Comparison of ENCODE assay signal across 37 cellular contexts in the genomic region with DNA sequence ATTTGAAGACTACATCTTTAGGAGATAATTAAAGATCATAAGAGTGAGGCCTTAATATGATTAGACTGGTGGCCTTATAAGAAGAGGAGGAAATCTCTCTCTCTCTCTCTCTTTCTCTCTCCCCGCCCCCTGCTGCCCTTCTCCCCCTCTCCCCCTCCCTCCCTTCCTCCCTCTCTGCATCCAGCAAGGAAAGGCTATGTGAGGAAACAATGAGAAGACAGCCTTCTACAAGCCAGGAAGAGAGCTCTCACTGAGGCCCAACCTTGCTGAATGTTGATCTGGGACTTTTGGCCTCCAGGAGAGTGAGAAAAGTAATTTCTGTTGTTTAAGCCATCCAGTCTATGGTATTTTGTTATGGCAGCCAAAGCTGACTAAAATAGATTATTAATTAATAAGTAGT. TPM values are rescaled to one million over a fixed set of nuclear protein-coding genes. Genes with fewer than 3 reads are reported as not detected.
"Had no signal": no experiment of that assay in that cellular context is flagged by ENCODE, and none has a peak within 500 bp of the region (broad histone marks: within the 10 kb centered on the region; RNA-seq: fewer than 3 reads in every experiment).

No MANE protein-coding gene starts in this region.

- H3K27ac ChIP-seq: dorsolateral prefrontal cortex, epithelial cell of prostate, foreskin keratinocyte, gastroesophageal sphincter, heart left ventricle, hepatocyte, left ventricle myocardium inferior, prostate gland, right atrium auricular region, suprapubic skin, transverse colon, upper lobe of right lung, uterus had no signal

- H3K27ac Mint-ChIP-seq: immature natural killer cell; memory B cell; mesothelial cell of epicardium; natural killer cell treated with Interleukin-12 subunit alpha and Interleukin-12 subunit beta and Interleukin-15 and Interleukin-18, amount 100 ng/mL, for 72 hours; stimulated activated naive CD8-positive, alpha-beta T cell treated with anti-CD3 and anti-CD28 coated beads, Interleukin-15, amount 100 ng/mL, for 72 hours had no signal

- H3K4me1 Mint-ChIP-seq: immature natural killer cell; memory B cell; mesothelial cell of epicardium; naive B cell; stimulated activated naive CD8-positive, alpha-beta T cell treated with anti-CD3 and anti-CD28 coated beads, Interleukin-15, amount 100 ng/mL, for 72 hours had no signal

- H3K36me3 ChIP-seq: gastroesophageal sphincter, heart left ventricle, left ventricle myocardium inferior, prostate gland, right atrium auricular region, suprapubic skin, transverse colon, upper lobe of right lung, uterus had no signal

- DNase-seq: dorsolateral prefrontal cortex; effector CD4-positive, alpha-beta T cell; foreskin keratinocyte; heart left ventricle; immature natural killer cell; islet precursor cell; kidney glomerular epithelial cell; left colon; left ventricle myocardium inferior; mucosa of descending colon; naive B cell; nucleus accumbens; stimulated activated CD4-positive, alpha-beta T cell treated with anti-CD3 and anti-CD28 coated beads, Interleukin-12 subunit alpha, Interleukin-12 subunit beta, amount 100 ng/mL, for 4 hours; stimulated activated CD4-positive, alpha-beta T cell treated with anti-CD3 and anti-CD28 coated beads, Interleukin-1b, Interleukin-23, amount 100 ng/mL, for 48 hours; stimulated activated CD4-positive, alpha-beta T cell treated with anti-CD3 and anti-CD28 coated beads, Interleukin-4, amount 100 ng/mL, for 1 hour; stimulated activated CD8-positive, alpha-beta memory T cell treated with anti-CD3 and anti-CD28 coated beads, Interleukin-4, amount 100 ng/mL, for 48 hours; stimulated activated naive CD4-positive, alpha-beta T cell; stimulated activated naive CD8-positive, alpha-beta T cell treated with anti-CD3 and anti-CD28 coated beads, Interleukin-15, amount 100 ng/mL, for 72 hours; transverse colon; upper lobe of right lung; uterus had no signal

- H3K4me2 ChIP-seq: hepatocyte, smooth muscle cell had no signal

- ATAC-seq: esophagus mucosa; foreskin keratinocyte; gastroesophageal sphincter; heart left ventricle; left colon; mucosa of descending colon; natural killer cell treated with Interleukin-12 subunit alpha and Interleukin-12 subunit beta and Interleukin-15 and Interleukin-18, amount 100 ng/mL, for 72 hours; sciatic nerve; stimulated activated naive CD8-positive, alpha-beta T cell treated with anti-CD3 and anti-CD28 coated beads, Interleukin-15, amount 100 ng/mL, for 72 hours; upper lobe of right lung had no signal

- H3K4me1 ChIP-seq: foreskin keratinocyte, gastroesophageal sphincter, heart left ventricle, left ventricle myocardium inferior, prostate gland, right atrium auricular region, suprapubic skin, transverse colon, upper lobe of right lung, uterus had no signal

- H2AFZ ChIP-seq: hepatocyte had no signal

- H3K9me3 ChIP-seq: gastroesophageal sphincter, heart left ventricle, left ventricle myocardium inferior, mucosa of descending colon, prostate gland, right atrium auricular region, suprapubic skin, transverse colon, upper lobe of right lung, uterus had no signal

- H3K36me3 Mint-ChIP-seq: immature natural killer cell; mesothelial cell of epicardium; naive B cell; natural killer cell treated with Interleukin-12 subunit alpha and Interleukin-12 subunit beta and Interleukin-15 and Interleukin-18, amount 100 ng/mL, for 72 hours had no signal

- H3K4me3 ChIP-seq: dorsolateral prefrontal cortex, gastroesophageal sphincter, heart left ventricle, hepatocyte, left ventricle myocardium inferior, lung, mucosa of descending colon, prostate gland, right atrium auricular region, smooth muscle cell, suprapubic skin, transverse colon, upper lobe of right lung, uterus had no signal

- H3K4me3 Mint-ChIP-seq: immature natural killer cell; memory B cell; mesothelial cell of epicardium; naive B cell; natural killer cell treated with Interleukin-12 subunit alpha and Interleukin-12 subunit beta and Interleukin-15 and Interleukin-18, amount 100 ng/mL, for 72 hours; neural crest cell; stimulated activated naive CD8-positive, alpha-beta T cell treated with anti-CD3 and anti-CD28 coated beads, Interleukin-15, amount 100 ng/mL, for 72 hours had no signal

- H3K9me3 Mint-ChIP-seq: memory B cell; mesothelial cell of epicardium; naive B cell; natural killer cell treated with Interleukin-12 subunit alpha and Interleukin-12 subunit beta and Interleukin-15 and Interleukin-18, amount 100 ng/mL, for 72 hours; neural crest cell; stimulated activated naive CD8-positive, alpha-beta T cell treated with anti-CD3 and anti-CD28 coated beads, Interleukin-15, amount 100 ng/mL, for 72 hours had no signal

- H3K79me2 ChIP-seq: hepatocyte had no signal

- H3K27me3 ChIP-seq: right atrium auricular region, uterus had no signal

RNA-seq across cellular contexts. Expression of a gene that starts 21.6 kb away (rescaled TPM):
- total RNA-seq: esophagus mucosa; fibroblast of lung; foreskin keratinocyte; hepatocyte; mesothelial cell of epicardium; natural killer cell treated with Interleukin-12 subunit alpha and Interleukin-12 subunit beta and Interleukin-15 and Interleukin-18, amount 100 ng/mL, for 72 hours; osteocyte; smooth muscle cell; upper lobe of right lung had no signal
